Comparison of ENCODE assay signal across 23 cellular contexts in the genomic region with DNA sequence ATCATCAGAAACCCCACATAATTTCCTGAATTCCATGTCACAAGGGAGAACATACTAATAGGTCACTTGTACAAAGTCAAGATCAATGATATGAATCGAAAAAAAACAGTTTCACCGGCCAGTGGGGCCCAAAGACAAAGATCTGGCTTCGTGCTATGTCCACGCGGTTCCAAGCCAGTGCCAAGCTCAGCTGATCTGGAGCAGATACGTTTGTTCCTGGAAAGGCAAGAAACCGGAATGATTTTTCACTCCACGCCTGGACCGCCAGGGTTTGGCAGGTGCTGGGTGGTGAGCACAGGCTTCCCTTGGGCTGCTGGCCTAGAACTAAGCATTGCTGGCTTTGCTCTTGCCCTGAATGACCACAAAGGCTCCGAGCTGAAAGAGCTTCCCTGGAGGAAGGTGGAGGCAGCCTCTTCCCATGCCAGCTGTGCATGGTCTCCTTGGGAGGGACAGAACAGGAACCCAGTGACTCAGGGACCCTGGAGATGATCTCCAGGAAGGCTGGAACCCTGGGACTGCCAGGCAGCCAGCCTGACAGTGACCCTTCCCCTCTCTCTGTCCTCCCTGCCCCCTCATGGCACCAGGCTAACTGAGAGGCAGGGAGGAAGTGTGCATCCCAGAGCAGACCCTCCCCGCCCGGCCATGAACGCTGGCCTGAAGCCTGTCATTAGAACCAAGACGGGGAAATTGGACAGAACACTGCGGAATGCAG. TPM values are rescaled to one million over a fixed set of nuclear protein-coding genes. Genes with fewer than 3 reads are reported as not detected.
"Had no signal": no experiment of that assay in that cellular context is flagged by ENCODE, and none has a peak within 500 bp of the region (broad histone marks: within the 10 kb centered on the region; RNA-seq: fewer than 3 reads in every experiment).

No MANE protein-coding gene starts in this region.

- H3K4me2 ChIP-seq: SK-N-SH had no signal

- DNase-seq: activated CD4-positive, alpha-beta T cell treated with anti-CD3 and anti-CD28 coated beads for 36 hours; activated CD4-positive, alpha-beta T cell treated with anti-CD3 and anti-CD28 coated beads, Interleukin-2, amount 50 U/mL, for 48 hours; activated naive CD4-positive, alpha-beta T cell; activated naive CD8-positive, alpha-beta T cell treated with anti-CD3 and anti-CD28 coated beads, Interleukin-2, amount 10 ng/mL, durations not matched to agents 7 days and 5 days; amygdala; cerebellar nuclear complex; cortex of kidney; immature natural killer cell; left colon; mucosa of descending colon; naive thymus-derived CD4-positive, alpha-beta T cell; retina; SK-N-SH; stimulated activated CD4-positive, alpha-beta T cell treated with anti-CD3 and anti-CD28 coated beads, Interleukin-2, amount 100 ng/mL, for 24 hours; stimulated activated naive CD4-positive, alpha-beta T cell treated with Interleukin-2 at 50 U/mL for 16 hours; substantia nigra; T-cell; tibial artery had no signal

- H3K4me3 ChIP-seq: gastroesophageal sphincter, mucosa of descending colon, tibial artery, vagina had no signal

- H3K27me3 ChIP-seq: neutrophil, vagina had no signal

- H3K9ac ChIP-seq: SK-N-SH had no signal

- H3K4me1 ChIP-seq: gastroesophageal sphincter had no signal

- H3K36me3 ChIP-seq: gastroesophageal sphincter, neutrophil, tibial artery, vagina had no signal

- H3K27ac ChIP-seq: gastroesophageal sphincter, neutrophil, tibial artery, vagina had no signal

- H3K9me3 ChIP-seq: mucosa of descending colon, neutrophil, SK-N-SH, tibial artery, vagina had no signal

RNA-seq across cellular contexts. Expression of gene TRPM1, which starts 40.9 kb away (rescaled TPM):
- total RNA-seq: activated CD4-positive, alpha-beta T cell treated with anti-CD3 and anti-CD28 coated beads for 36 hours; activated naive CD8-positive, alpha-beta T cell treated with anti-CD3 and anti-CD28 coated beads, Interleukin-2, amount 10 ng/mL, durations not matched to agents 7 days and 5 days; esophagus mucosa; gastroesophageal sphincter; left colon; mucosa of descending colon; naive thymus-derived CD4-positive, alpha-beta T cell; skeletal muscle tissue; T-cell; vagina had no signal
- polyA plus RNA-seq: naive thymus-derived CD4-positive, alpha-beta T cell; SK-N-SH had no signal
